9 cellular contexts compared by ENCODE assay signal in the genomic region with DNA sequence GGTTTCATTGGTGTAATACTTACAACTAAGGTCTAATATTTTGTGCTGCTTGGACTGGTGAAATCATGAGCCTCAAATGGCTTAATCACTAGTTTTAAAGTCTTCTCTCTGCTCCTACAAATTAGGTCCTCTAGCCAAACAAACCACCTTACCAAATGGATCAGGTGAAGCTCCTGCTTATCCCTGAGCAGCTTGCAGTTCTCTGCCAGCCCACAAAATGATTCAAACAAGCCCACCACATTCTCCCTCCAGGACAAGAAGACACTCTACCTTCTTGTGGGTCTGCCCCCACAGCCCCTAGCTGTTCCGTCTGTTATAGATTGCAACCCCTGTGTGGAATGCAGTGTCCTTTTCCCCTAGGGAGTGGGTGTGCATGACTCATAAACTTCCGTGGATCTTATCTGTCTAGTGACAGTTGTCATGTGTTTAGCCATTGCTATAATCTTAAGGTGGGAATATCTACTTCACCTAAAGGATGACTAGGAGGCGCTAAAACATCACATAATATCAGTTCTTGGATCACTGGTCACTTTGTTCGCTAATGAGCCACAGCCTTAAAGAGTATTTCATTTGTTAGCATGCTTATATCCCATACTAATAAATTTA.
DNase-seq lines count a peak whose midpoint lies in the region; ATAC-seq and TF ChIP-seq lines count a peak whose summit lies in the region.
"Had no signal": no experiment of that assay in that cellular context is flagged by ENCODE, and none has a peak within 500 bp of the region (broad histone marks: within the 10 kb centered on the region; RNA-seq: fewer than 3 reads in every experiment).

No MANE protein-coding gene starts in this region.

- DNase-seq in NCI-H446 (lab: John Stamatoyannopoulos, UW): peak; percentile 6 to 53
- DNase-seq in amniotic epithelial cell (ENCODE audit: low read depth): peak; percentile 12
- no peak for DNase-seq in stimulated activated naive B cell treated with anti-CD40 and anti-IgM and Interleukin-4, amounts not matched to agents 10 μg/mL and 1 μg/mL and 100 μg/mL, for 72 hours
- DNase-seq in NCI-H2171 treated with DMSO at 0.1 percent for 48 hours (lab: John Stamatoyannopoulos, UW): no peak
- no peak for DNase-seq in T-cell

- H3K4me1 Mint-ChIP-seq in nephron: no peaks in the 10 kb centered on the region
- no peaks in the 10 kb centered on the region for H3K4me1 Mint-ChIP-seq in stimulated activated naive B cell treated with anti-CD40 and anti-IgM and Interleukin-4, amounts not matched to agents 10 μg/mL and 1 μg/mL and 100 μg/mL, for 72 hours
- H3K4me1 Mint-ChIP-seq in T-cell: no peaks in the 10 kb centered on the region

- CTCF ChIA-PET in T-cell (lab: Charles Lee): no interaction called here

- POLR2A ChIA-PET in T-cell (lab: Charles Lee): no interaction called here

- H3K9me3 Mint-ChIP-seq in nephron (no peaks in the 10 kb centered on the region), T-cell (peaks cover 0 to 6% (median 5%) of the 10 kb centered on the region in 3 donors)
- no peaks in the 10 kb centered on the region for H3K9me3 Mint-ChIP-seq in stimulated activated naive B cell treated with anti-CD40 and anti-IgM and Interleukin-4, amounts not matched to agents 10 μg/mL and 1 μg/mL and 100 μg/mL, for 72 hours

- TF ChIP-seq CTCF in GM12873 (IDR thresholded peaks at IDR 0.05; ENCODE audit: insufficient read depth, low read depth, low read length, missing control alignments): peak; percentile 2
- TF ChIP-seq CTCF in nephron (IDR thresholded peaks at IDR 0.05; ENCODE audit: unreplicated experiment in 3 of 3): peak in 2 of 3 experiments; percentile 34 to 43

- no peak overlapping the region for H3K4me3 Mint-ChIP-seq in nephron
- no peak overlapping the region for H3K4me3 Mint-ChIP-seq in stimulated activated naive B cell treated with anti-CD40 and anti-IgM and Interleukin-4, amounts not matched to agents 10 μg/mL and 1 μg/mL and 100 μg/mL, for 72 hours
- H3K4me3 Mint-ChIP-seq in T-cell: no peak overlapping the region
- H3K4me3 Mint-ChIP-seq: activated naive CD8-positive, alpha-beta T cell had no signal

- no peak for ATAC-seq in stimulated activated naive B cell treated with anti-CD40 and anti-IgM and Interleukin-4, amounts not matched to agents 10 μg/mL and 1 μg/mL and 100 μg/mL, for 72 hours (replicated peaks)
- ATAC-seq in T-cell (replicated peaks in 1 of 4): no peak
- no peak for ATAC-seq in HG03520 (IDR thresholded peaks at IDR 0.05; ENCODE audit: unreplicated experiment)

- H3K27ac Mint-ChIP-seq in nephron (peak overlapping the region in 1 of 3 experiments; percentile 8), T-cell (no peak overlapping the region)
- no peak overlapping the region for H3K27ac Mint-ChIP-seq in stimulated activated naive B cell treated with anti-CD40 and anti-IgM and Interleukin-4, amounts not matched to agents 10 μg/mL and 1 μg/mL and 100 μg/mL, for 72 hours
- H3K27ac Mint-ChIP-seq: activated naive CD8-positive, alpha-beta T cell had no signal

- no peaks in the 10 kb centered on the region for H3K27me3 Mint-ChIP-seq in nephron (ENCODE audit: low read depth)
- H3K27me3 Mint-ChIP-seq in stimulated activated naive B cell treated with anti-CD40 and anti-IgM and Interleukin-4, amounts not matched to agents 10 μg/mL and 1 μg/mL and 100 μg/mL, for 72 hours: no peaks in the 10 kb centered on the region
- H3K27me3 Mint-ChIP-seq in T-cell: no peaks in the 10 kb centered on the region
- H3K27me3 Mint-ChIP-seq: activated naive CD8-positive, alpha-beta T cell had no signal

- H3K36me3 Mint-ChIP-seq in nephron (ENCODE audit: low read depth) (no peaks in the 10 kb centered on the region), T-cell (no peaks in the 10 kb centered on the region)
- no peaks in the 10 kb centered on the region for H3K36me3 Mint-ChIP-seq in stimulated activated naive B cell treated with anti-CD40 and anti-IgM and Interleukin-4, amounts not matched to agents 10 μg/mL and 1 μg/mL and 100 μg/mL, for 72 hours
- H3K36me3 Mint-ChIP-seq: activated naive CD8-positive, alpha-beta T cell had no signal

Comparison
In these comparisons a context has a peak if more than half of its experiments do, and no peak if none do; other contexts are left out.
1. DNase-seq: peak in NCI-H446 (2 of 2) and amniotic epithelial cell (single experiment); none in stimulated activated naive B cell treated with anti-CD40 and anti-IgM and Interleukin-4, amounts not matched to agents 10 μg/mL and 1 μg/mL and 100 μg/mL, for 72 hours (single experiment), NCI-H2171 treated with DMSO at 0.1 percent for 48 hours (single experiment) and T-cell (0 of 34).